In genomic region chr14:105890474-105891220, GRCh38 we compare ENCODE assay signal across 18 cellular contexts.
DNase-seq lines count a peak whose midpoint lies in the region; ATAC-seq and TF ChIP-seq lines count a peak whose summit lies in the region.
"Had no signal": no experiment of that assay in that cellular context is flagged by ENCODE, and none has a peak within 500 bp of the region (broad histone marks: within the 10 kb centered on the region; RNA-seq: fewer than 3 reads in every experiment).

No MANE protein-coding gene starts in this region.

- peak; percentile 20 for DNase-seq in activated CD4-positive, CD25-positive, alpha-beta regulatory T cell treated with anti-CD3 and anti-CD28 coated beads, Interleukin-2, amount 50 U/mL, for 72 hours
- DNase-seq in activated CD4-positive, CD25-positive, alpha-beta regulatory T cell (lab: John Stamatoyannopoulos, UW), result no peak
- no peak for DNase-seq in activated B cell treated with CpG ODN at 0.5 μM for 24 hours
- DNase-seq in islet precursor cell, result peak; percentile 40
- no peak for DNase-seq in MM.1S
- no peak for DNase-seq in NCI-H345 treated with DMSO at 0.1 percent for 48 hours (lab: John Stamatoyannopoulos, UW; ENCODE audit: unreplicated experiment)
- no peak for DNase-seq in GM13977 (ENCODE audit: low spot score)
- DNase-seq: activated naive CD8-positive, alpha-beta T cell treated with anti-CD3 and anti-CD28 coated beads for 36 hours; CD4-positive, CD25-positive, alpha-beta regulatory T cell; DND-41; GOT3; NCI-H1694; NCI-H446 had no signal

- H3K9me3 ChIP-seq in MM.1S (replicated peaks; ENCODE audit: insufficient read depth, low read length), result no peaks in the 10 kb centered on the region
- H3K9me3 ChIP-seq: SK-N-SH, thoracic aorta had no signal

- H3K4me1 ChIP-seq in MM.1S (ENCODE audit: low read length), result no peaks in the 10 kb centered on the region

- TF ChIP-seq CTCF in activated B cell treated with CpG ODN at 0.5 μM for 24 hours (IDR thresholded peaks at IDR 0.05), result no peak
- TF ChIP-seq CTCF in MM.1S (IDR thresholded peaks at IDR 0.05; ENCODE audit: low read length), result no peak
- no peak for TF ChIP-seq CTCF in GM13977 (IDR thresholded peaks at IDR 0.05; ENCODE audit: extremely low read depth, insufficient read depth, missing control alignments)

- no peak overlapping the region for H3K27ac ChIP-seq in MM.1S (ENCODE audit: low read length)
- H3K27ac ChIP-seq: 22Rv1, cardiac muscle cell, thoracic aorta had no signal

- no peaks in the 10 kb centered on the region for H4K20me1 ChIP-seq in MM.1S (ENCODE audit: insufficient read depth, low read length)

- no peaks in the 10 kb centered on the region for H3K9me2 ChIP-seq in MM.1S (replicated peaks; ENCODE audit: insufficient read depth, low read length)
- H3K9me2 ChIP-seq: SK-N-SH had no signal

- H3K27me3 ChIP-seq in MM.1S (replicated peaks; ENCODE audit: insufficient read depth, low read length), result no peaks in the 10 kb centered on the region
- H3K27me3 ChIP-seq: cardiac muscle cell had no signal

- ATAC-seq in activated B cell treated with CpG ODN at 0.5 μM for 24 hours (ENCODE audit: low read depth), result no peak
- no peak for ATAC-seq in stimulated activated memory B cell treated with anti-CD40 and anti-IgM and Interleukin-4, amounts not matched to agents 10 μg/mL and 1 μg/mL and 100 μg/mL, for 72 hours

- POLR2A ChIA-PET in activated B cell treated with CpG ODN at 0.5 μM for 24 hours (lab: Charles Lee), result interaction anchor here (6.2 kb wide), 1 partner anchor 30 kb away, joined by 93 read pairs; no protein-coding TSS in a partner anchor

- no peak overlapping the region for H2AFZ ChIP-seq in MM.1S (ENCODE audit: low read length)

- intact Hi-C loops in activated B cell treated with CpG ODN at 0.5 μM for 24 hours (cut with micrococcal nuclease), result no loop called here

- no peaks in the 10 kb centered on the region for H3K9me3 Mint-ChIP-seq in activated B cell treated with CpG ODN at 0.5 μM for 24 hours
- no peaks in the 10 kb centered on the region for H3K9me3 Mint-ChIP-seq in stimulated activated memory B cell treated with anti-CD40 and anti-IgM and Interleukin-4, amounts not matched to agents 10 μg/mL and 1 μg/mL and 100 μg/mL, for 72 hours
- H3K9me3 Mint-ChIP-seq: activated naive CD8-positive, alpha-beta T cell treated with anti-CD3 and anti-CD28 coated beads for 36 hours; CD4-positive, CD25-positive, alpha-beta regulatory T cell had no signal

- no peak overlapping the region for H3K27ac Mint-ChIP-seq in activated B cell treated with CpG ODN at 0.5 μM for 24 hours
- H3K27ac Mint-ChIP-seq in stimulated activated memory B cell treated with anti-CD40 and anti-IgM and Interleukin-4, amounts not matched to agents 10 μg/mL and 1 μg/mL and 100 μg/mL, for 72 hours, result no peak overlapping the region
- H3K27ac Mint-ChIP-seq: activated naive CD8-positive, alpha-beta T cell treated with anti-CD3 and anti-CD28 coated beads for 36 hours had no signal

- CTCF ChIA-PET in activated B cell treated with CpG ODN at 0.5 μM for 24 hours (lab: Charles Lee), result no interaction called here

- H3K36me3 Mint-ChIP-seq in activated B cell treated with CpG ODN at 0.5 μM for 24 hours (ENCODE audit: low read depth), result no peaks in the 10 kb centered on the region
- H3K36me3 Mint-ChIP-seq in stimulated activated memory B cell treated with anti-CD40 and anti-IgM and Interleukin-4, amounts not matched to agents 10 μg/mL and 1 μg/mL and 100 μg/mL, for 72 hours, result no peaks in the 10 kb centered on the region
- H3K36me3 Mint-ChIP-seq: activated naive CD8-positive, alpha-beta T cell treated with anti-CD3 and anti-CD28 coated beads for 36 hours; CD4-positive, CD25-positive, alpha-beta regulatory T cell had no signal

- H3K4me2 ChIP-seq in MM.1S (ENCODE audit: low read depth, low read length), result no peak overlapping the region
- H3K4me2 ChIP-seq: SK-N-SH had no signal

- peak overlapping the region; percentile 67 for H3K4me3 Mint-ChIP-seq in activated B cell treated with CpG ODN at 0.5 μM for 24 hours
- peak overlapping the region; percentile 82 for H3K4me3 Mint-ChIP-seq in stimulated activated memory B cell treated with anti-CD40 and anti-IgM and Interleukin-4, amounts not matched to agents 10 μg/mL and 1 μg/mL and 100 μg/mL, for 72 hours
- H3K4me3 Mint-ChIP-seq: activated naive CD8-positive, alpha-beta T cell treated with anti-CD3 and anti-CD28 coated beads for 36 hours; CD4-positive, CD25-positive, alpha-beta regulatory T cell had no signal

- no peaks in the 10 kb centered on the region for H3K79me2 ChIP-seq in MM.1S (ENCODE audit: low read length)

- H3K9ac ChIP-seq in MM.1S (ENCODE audit: low read length), result no peak overlapping the region
- H3K9ac ChIP-seq: SK-N-SH had no signal

- no peaks in the 10 kb centered on the region for H3K36me3 ChIP-seq in MM.1S (replicated peaks; ENCODE audit: insufficient read depth, low read length)
- H3K36me3 ChIP-seq: cardiac muscle cell, thoracic aorta had no signal

- in situ Hi-C loops in GM13977 (cut with MboI; ENCODE audit: low pct_unique_long_range_greater_than_20kb, low sequenced_read_pairs, unreplicated experiment), result no loop called here

- no peaks in the 10 kb centered on the region for H3F3A ChIP-seq in MM.1S (ENCODE audit: insufficient read depth, low read length)

- no peak overlapping the region for H3K4me3 ChIP-seq in MM.1S (ENCODE audit: low read length)
- H3K4me3 ChIP-seq: cardiac muscle cell, thoracic aorta had no signal

- no peaks in the 10 kb centered on the region for H3K27me3 Mint-ChIP-seq in activated B cell treated with CpG ODN at 0.5 μM for 24 hours
- H3K27me3 Mint-ChIP-seq in stimulated activated memory B cell treated with anti-CD40 and anti-IgM and Interleukin-4, amounts not matched to agents 10 μg/mL and 1 μg/mL and 100 μg/mL, for 72 hours, result no peaks in the 10 kb centered on the region

- peaks cover 8% of the 10 kb centered on the region for H3K4me1 Mint-ChIP-seq in activated B cell treated with CpG ODN at 0.5 μM for 24 hours
- H3K4me1 Mint-ChIP-seq in stimulated activated memory B cell treated with anti-CD40 and anti-IgM and Interleukin-4, amounts not matched to agents 10 μg/mL and 1 μg/mL and 100 μg/mL, for 72 hours, result no peaks in the 10 kb centered on the region

Comparison
In these comparisons a context has a peak if more than half of its experiments do, and no peak if none do; other contexts are left out.
1. DNase-seq: peak in activated CD4-positive, CD25-positive, alpha-beta regulatory T cell treated with anti-CD3 and anti-CD28 coated beads, Interleukin-2, amount 50 U/mL, for 72 hours (single experiment) and islet precursor cell (single experiment); none in activated CD4-positive, CD25-positive, alpha-beta regulatory T cell (0 of 4), activated B cell treated with CpG ODN at 0.5 μM for 24 hours (single experiment), MM.1S (single experiment), NCI-H345 treated with DMSO at 0.1 percent for 48 hours (single experiment) and GM13977 (single experiment).